1 cellular context compared by ENCODE assay signal in the genomic region with DNA sequence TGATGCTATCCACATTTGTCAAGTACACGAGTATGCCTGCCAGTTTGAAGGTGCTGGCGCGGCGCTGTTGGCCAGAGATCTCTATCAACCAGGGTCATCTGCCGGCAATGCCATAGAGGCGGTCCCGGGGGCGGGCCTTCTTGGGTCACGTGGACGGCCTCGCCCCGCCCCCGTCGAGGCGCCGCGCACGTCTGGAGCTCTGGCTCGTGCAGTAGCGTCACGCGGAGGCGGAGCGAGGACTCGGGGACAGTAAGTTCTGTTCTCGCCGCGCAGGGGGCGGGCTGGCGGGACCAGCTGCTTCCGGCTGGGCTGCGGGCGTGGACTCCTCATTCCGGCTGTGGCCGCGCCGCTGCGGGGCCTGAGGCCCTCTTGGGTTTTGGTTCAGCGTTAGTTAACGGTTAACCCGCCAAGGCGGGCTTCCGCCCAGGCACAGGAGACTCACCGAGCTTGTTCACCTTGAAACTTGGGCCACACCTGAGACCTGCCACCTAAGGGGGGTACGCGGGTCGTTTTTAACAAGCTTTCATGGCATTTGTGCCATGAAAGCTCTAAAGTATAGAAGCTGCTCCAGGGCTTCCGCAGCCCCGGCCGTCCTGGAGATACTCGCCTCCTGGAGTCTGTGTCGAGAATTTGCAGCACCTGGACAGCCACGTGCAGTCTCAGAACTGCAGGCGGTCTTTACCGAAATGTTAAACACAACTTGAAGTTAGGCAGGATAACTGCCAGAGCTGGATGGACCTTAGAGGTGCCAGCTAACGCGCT.
TF ChIP-seq lines count a peak whose summit lies in the region.

RFESD (plus strand) TSS at position 209 of the 762 bp plus-strand sequence. CDS start 5,495 bp downstream, outside the sequence.

TF ChIP-seq in K562, 482 proteins besides CTCF, POLR2A, EP300 and RAD21 (continued from another document and continues in another):
- TF ChIP-seq MITF (IDR thresholded peaks at IDR 0.05) = no peak; the same call in 1 of the 2 replicates
- peak; percentile 60 for TF ChIP-seq HCFC1 (IDR thresholded peaks at IDR 0.05; ENCODE audit: low read depth, low read length)
- no peak for TF ChIP-seq CHCHD3 (CRISPR knock-in tag; IDR thresholded peaks at IDR 0.05)
- no peak for TF ChIP-seq ZNF740 (CRISPR knock-in tag; IDR thresholded peaks at IDR 0.05)
- no peak for TF ChIP-seq ZNF740 (tag; IDR thresholded peaks at IDR 0.05)
- TF ChIP-seq ZNF445 (CRISPR knock-in tag; IDR thresholded peaks at IDR 0.05; ENCODE audit: low read depth) = no peak
- TF ChIP-seq ZBTB7A (IDR thresholded peaks at IDR 0.05; ENCODE audit: borderline replicate concordance, control insufficient read depth, low read depth, low read length) = peak; percentile 69; the same call in 1 of the 2 replicates
- no peak; the same call in 1 of the 2 replicates for TF ChIP-seq GATA2 (CRISPR knock-in tag; IDR thresholded peaks at IDR 0.05)
- TF ChIP-seq RBM15 (IDR thresholded peaks at IDR 0.05; ENCODE audit: insufficient read depth, low read length) = no peak
- peak; percentile 77 for TF ChIP-seq ZFX (CRISPR knock-in tag; IDR thresholded peaks at IDR 0.05)
- no peak for TF ChIP-seq ZC3H8 (IDR thresholded peaks at IDR 0.05)
- no peak for TF ChIP-seq NR0B1 (IDR thresholded peaks at IDR 0.05; ENCODE audit: partially characterized antibody)
- TF ChIP-seq POU5F1 (IDR thresholded peaks at IDR 0.05; ENCODE audit: borderline replicate concordance, low read depth, low read length, partially characterized antibody) = no peak
- no peak for TF ChIP-seq IRF1 (CRISPR knock-in tag; IDR thresholded peaks at IDR 0.05; ENCODE audit: borderline replicate concordance)
- peak; percentile 77 for TF ChIP-seq JUND (IDR thresholded peaks at IDR 0.05; ENCODE audit: borderline replicate concordance, low read depth, low read length)
- TF ChIP-seq JUND (tag; IDR thresholded peaks at IDR 0.05; ENCODE audit: borderline replicate concordance, low read depth, low read length) = peak; percentile 35; the same call in 1 of the 3 replicates
- TF ChIP-seq, protein P1, sequence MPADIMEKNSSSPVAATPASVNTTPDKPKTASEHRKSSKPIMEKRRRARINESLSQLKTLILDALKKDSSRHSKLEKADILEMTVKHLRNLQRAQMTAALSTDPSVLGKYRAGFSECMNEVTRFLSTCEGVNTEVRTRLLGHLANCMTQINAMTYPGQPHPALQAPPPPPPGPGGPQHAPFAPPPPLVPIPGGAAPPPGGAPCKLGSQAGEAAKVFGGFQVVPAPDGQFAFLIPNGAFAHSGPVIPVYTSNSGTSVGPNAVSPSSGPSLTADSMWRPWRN (IDR thresholded peaks at IDR 0.05; ENCODE audit: low read depth) = peak; percentile 85
- no peak for TF ChIP-seq BRD4 (IDR thresholded peaks at IDR 0.05)
- TF ChIP-seq E2F3 (CRISPR knock-in tag; IDR thresholded peaks at IDR 0.05) = no peak
- no peak for TF ChIP-seq CEBPB (tag; IDR thresholded peaks at IDR 0.05)
- no peak for TF ChIP-seq ZNF830 (CRISPR knock-in tag; IDR thresholded peaks at IDR 0.05)
- TF ChIP-seq THRAP3 (IDR thresholded peaks at IDR 0.05; ENCODE audit: borderline replicate concordance) = no peak
- no peak for TF ChIP-seq PTBP1 (IDR thresholded peaks at IDR 0.05; ENCODE audit: low read depth, low read length)
- TF ChIP-seq FOXA1 (IDR thresholded peaks at IDR 0.05; ENCODE audit: borderline replicate concordance) = no peak
- TF ChIP-seq HMGXB4 (CRISPR knock-in tag; IDR thresholded peaks at IDR 0.05) = peak; percentile 47
- no peak for TF ChIP-seq XRCC4 (IDR thresholded peaks at IDR 0.05; ENCODE audit: extremely low read depth, insufficient read depth, insufficient read length)
- TF ChIP-seq CEBPZ (IDR thresholded peaks at IDR 0.05; ENCODE audit: borderline replicate concordance, low read depth, low read length) = no peak
- TF ChIP-seq KAT8 (IDR thresholded peaks at IDR 0.05; ENCODE audit: low read depth) = no peak
- no peak for TF ChIP-seq ZNF277 (CRISPR knock-in tag; IDR thresholded peaks at IDR 0.05; ENCODE audit: borderline replicate concordance)
- 0 out of 2 replicates have a peak, but pooled peaks have one; percentile 16 for TF ChIP-seq TRIM28 (IDR thresholded peaks at IDR 0.05)
- TF ChIP-seq, protein P2, sequence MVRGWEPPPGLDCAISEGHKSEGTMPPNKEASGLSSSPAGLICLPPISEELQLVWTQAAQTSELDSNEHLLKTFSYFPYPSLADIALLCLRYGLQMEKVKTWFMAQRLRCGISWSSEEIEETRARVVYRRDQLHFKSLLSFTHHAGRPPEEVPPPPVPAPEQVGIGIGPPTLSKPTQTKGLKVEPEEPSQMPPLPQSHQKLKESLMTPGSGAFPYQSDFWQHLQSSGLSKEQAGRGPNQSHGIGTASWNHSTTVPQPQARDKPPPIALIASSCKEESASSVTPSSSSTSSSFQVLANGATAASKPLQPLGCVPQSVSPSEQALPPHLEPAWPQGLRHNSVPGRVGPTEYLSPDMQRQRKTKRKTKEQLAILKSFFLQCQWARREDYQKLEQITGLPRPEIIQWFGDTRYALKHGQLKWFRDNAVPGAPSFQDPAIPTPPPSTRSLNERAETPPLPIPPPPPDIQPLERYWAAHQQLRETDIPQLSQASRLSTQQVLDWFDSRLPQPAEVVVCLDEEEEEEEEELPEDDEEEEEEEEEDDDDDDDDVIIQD (CRISPR knock-in tag; IDR thresholded peaks at IDR 0.05) = no peak
- TF ChIP-seq, protein P3, sequence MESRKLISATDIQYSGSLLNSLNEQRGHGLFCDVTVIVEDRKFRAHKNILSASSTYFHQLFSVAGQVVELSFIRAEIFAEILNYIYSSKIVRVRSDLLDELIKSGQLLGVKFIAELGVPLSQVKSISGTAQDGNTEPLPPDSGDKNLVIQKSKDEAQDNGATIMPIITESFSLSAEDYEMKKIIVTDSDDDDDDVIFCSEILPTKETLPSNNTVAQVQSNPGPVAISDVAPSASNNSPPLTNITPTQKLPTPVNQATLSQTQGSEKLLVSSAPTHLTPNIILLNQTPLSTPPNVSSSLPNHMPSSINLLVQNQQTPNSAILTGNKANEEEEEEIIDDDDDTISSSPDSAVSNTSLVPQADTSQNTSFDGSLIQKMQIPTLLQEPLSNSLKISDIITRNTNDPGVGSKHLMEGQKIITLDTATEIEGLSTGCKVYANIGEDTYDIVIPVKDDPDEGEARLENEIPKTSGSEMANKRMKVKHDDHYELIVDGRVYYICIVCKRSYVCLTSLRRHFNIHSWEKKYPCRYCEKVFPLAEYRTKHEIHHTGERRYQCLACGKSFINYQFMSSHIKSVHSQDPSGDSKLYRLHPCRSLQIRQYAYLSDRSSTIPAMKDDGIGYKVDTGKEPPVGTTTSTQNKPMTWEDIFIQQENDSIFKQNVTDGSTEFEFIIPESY (CRISPR knock-in tag; IDR thresholded peaks at IDR 0.05) = no peak; the same call in 1 of the 2 replicates
- TF ChIP-seq USF1 (CRISPR knock-in tag; IDR thresholded peaks at IDR 0.05) = peak; percentile 98
- no peak for TF ChIP-seq ZNF280B (CRISPR knock-in tag; IDR thresholded peaks at IDR 0.05)
- TF ChIP-seq STAT5B (CRISPR knock-in tag; IDR thresholded peaks at IDR 0.05) = no peak
- TF ChIP-seq ZNF12 (CRISPR knock-in tag; IDR thresholded peaks at IDR 0.05) = 0 out of 2 replicates have a peak, but pooled peaks have one; percentile 47
- TF ChIP-seq MXI1 (IDR thresholded peaks at IDR 0.05; ENCODE audit: low read depth, low read length) = no peak
- TF ChIP-seq CCAR2 (IDR thresholded peaks at IDR 0.05; ENCODE audit: low read depth, low read length) = no peak
- no peak for TF ChIP-seq BRD9 (IDR thresholded peaks at IDR 0.05; ENCODE audit: low read depth, partially characterized antibody)
- TF ChIP-seq MIER1 (IDR thresholded peaks at IDR 0.05; ENCODE audit: low read depth) = no peak
